In genomic region chr17:45016823-45017222, GRCh38 we compare ENCODE assay signal across 1 cellular context.
TF ChIP-seq lines count a peak whose summit lies in the region.

No MANE protein-coding gene starts in this region.

TF ChIP-seq in HepG2, 621 proteins besides CTCF, POLR2A, EP300 and RAD21:
- TF ChIP-seq KDM2A (CRISPR knock-in tag; IDR thresholded peaks at IDR 0.05; ENCODE audit: borderline replicate concordance, low read depth) (0 out of 2 replicates have a peak, but pooled peaks have one; percentile 25), HDAC2 (CRISPR knock-in tag; IDR thresholded peaks at IDR 0.05) (0 out of 2 replicates have a peak, but pooled peaks have one; percentile 21), ETV6 (CRISPR knock-in tag; conservative IDR thresholded peaks at IDR 0.05) (0 out of 2 replicates have a peak, but pooled peaks have one; percentile 24), TEAD3 (CRISPR knock-in tag; optimal IDR thresholded peaks at IDR 0.05; ENCODE audit: borderline replicate concordance) (peak; percentile 36), ZBTB10 (CRISPR knock-in tag; IDR thresholded peaks at IDR 0.05; ENCODE audit: borderline replicate concordance) (no peak), ONECUT2 (CRISPR knock-in tag; IDR thresholded peaks at IDR 0.05) (no peak), ARID5B (CRISPR knock-in tag; IDR thresholded peaks at IDR 0.05) (0 out of 2 replicates have a peak, but pooled peaks have one; percentile 8), MAFF (IDR thresholded peaks at IDR 0.05; ENCODE audit: low read depth, low read length) (no peak), KDM5A (IDR thresholded peaks at IDR 0.05; ENCODE audit: borderline replicate concordance, low read length) (no peak), PPARG (CRISPR knock-in tag; conservative IDR thresholded peaks at IDR 0.05) (no peak), MTF1 (CRISPR knock-in tag; IDR thresholded peaks at IDR 0.05) (no peak), ZNF709 (CRISPR knock-in tag; IDR thresholded peaks at IDR 0.05) (no peak), ZNF484 (CRISPR knock-in tag; IDR thresholded peaks at IDR 0.05; ENCODE audit: borderline replicate concordance, low read depth) (no peak), U2AF2 (IDR thresholded peaks at IDR 0.05; ENCODE audit: low read depth, low read length) (no peak), ZNF136 (CRISPR knock-in tag; IDR thresholded peaks at IDR 0.05; ENCODE audit: low read depth) (no peak), ZNF83 (CRISPR knock-in tag; IDR thresholded peaks at IDR 0.05; ENCODE audit: borderline replicate concordance) (no peak), JUND (CRISPR knock-in tag; IDR thresholded peaks at IDR 0.05) (peak; percentile 83), ARHGAP35 (CRISPR knock-in tag; IDR thresholded peaks at IDR 0.05; ENCODE audit: borderline replicate concordance) (no peak), ZSCAN25 (CRISPR knock-in tag; IDR thresholded peaks at IDR 0.05) (peak; percentile 91), KDM3A (CRISPR knock-in tag; IDR thresholded peaks at IDR 0.05; ENCODE audit: low read depth) (no peak), ETV5 (CRISPR knock-in tag; IDR thresholded peaks at IDR 0.05; ENCODE audit: borderline replicate concordance) (no peak), FOSL2 (CRISPR knock-in tag; IDR thresholded peaks at IDR 0.05) (peak; percentile 94), ZSCAN9 (CRISPR knock-in tag; IDR thresholded peaks at IDR 0.05; ENCODE audit: borderline replicate concordance) (no peak), LCORL (IDR thresholded peaks at IDR 0.05) (no peak), LCORL (CRISPR knock-in tag; IDR thresholded peaks at IDR 0.05) (0 out of 2 replicates have a peak, but pooled peaks have one; percentile 53), STAG1 (CRISPR knock-in tag; IDR thresholded peaks at IDR 0.05) (peak; percentile 59), PHB2 (IDR thresholded peaks at IDR 0.05; ENCODE audit: partially characterized antibody) (no peak), ZNF619 (CRISPR knock-in tag; IDR thresholded peaks at IDR 0.05) (no peak), TOE1 (CRISPR knock-in tag; IDR thresholded peaks at IDR 0.05) (no peak), FOXP1 (IDR thresholded peaks at IDR 0.05) (no peak), FOXP1 (CRISPR knock-in tag; IDR thresholded peaks at IDR 0.05) (no peak), ATF3 (CRISPR knock-in tag; IDR thresholded peaks at IDR 0.05) (peak; percentile 83; the same call in 1 of the 2 replicates), POLR2AphosphoS5 (IDR thresholded peaks at IDR 0.05; ENCODE audit: low read depth, low read length) (no peak), MIXL1 (CRISPR knock-in tag; IDR thresholded peaks at IDR 0.05) (0 out of 2 replicates have a peak, but pooled peaks have one; percentile 16), PATZ1 (CRISPR knock-in tag; IDR thresholded peaks at IDR 0.05) (peak; percentile 39; the same call in 1 of the 2 replicates), ZNF280B (CRISPR knock-in tag; IDR thresholded peaks at IDR 0.05; ENCODE audit: borderline replicate concordance) (no peak), FOXO1 (CRISPR knock-in tag; IDR thresholded peaks at IDR 0.05) (no peak), HMGXB4 (CRISPR knock-in tag; IDR thresholded peaks at IDR 0.05; ENCODE audit: borderline replicate concordance in 1 of 2, low read depth in 1 of 2) (0 out of 4 replicates have a peak, but pooled peaks of 1 of the 2 experiments have one; percentile 51), FOSL1 (CRISPR knock-in tag; IDR thresholded peaks at IDR 0.05; ENCODE audit: borderline replicate concordance) (peak; percentile 64), RXRB (CRISPR knock-in tag; IDR thresholded peaks at IDR 0.05; ENCODE audit: borderline replicate concordance) (peak; percentile 22; the same call in 1 of the 2 replicates), SIX1 (CRISPR knock-in tag; IDR thresholded peaks at IDR 0.05; ENCODE audit: borderline replicate concordance) (no peak), KMT2B (CRISPR knock-in tag; IDR thresholded peaks at IDR 0.05) (no peak)
TF ChIP-seq in HepG2: peak in this region for 16.
